In the genomic region with DNA sequence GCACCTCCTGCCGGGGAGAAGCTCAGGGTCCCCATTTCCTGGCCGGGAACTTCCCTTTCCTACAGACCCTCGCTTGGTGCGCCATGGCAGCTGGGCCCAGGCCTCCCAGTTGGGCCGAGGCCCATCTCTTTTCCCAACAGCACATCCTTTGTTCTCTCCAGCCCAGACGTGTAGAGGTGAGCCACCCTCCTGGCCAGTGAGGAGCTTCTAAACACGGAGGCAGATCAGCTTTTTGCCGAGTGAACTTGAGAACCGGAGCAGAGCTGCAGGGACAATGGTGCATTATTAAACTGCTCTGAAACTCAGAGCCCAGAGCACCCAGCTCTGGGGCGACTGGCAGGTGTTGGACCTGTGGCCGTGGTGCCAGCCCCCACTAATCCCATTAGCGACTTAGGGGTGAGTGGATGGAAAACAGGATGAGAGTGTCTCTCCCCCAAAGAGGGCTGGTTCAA, we compare ENCODE assay signal across 1 cellular context.
A peak's percentile ranks its signal among the peaks of the same experiment; 100 is the strongest.
TF ChIP-seq lines count a peak whose summit lies in the region.

No MANE protein-coding gene starts in this region.

TF ChIP-seq in HepG2, 621 proteins besides CTCF, POLR2A, EP300 and RAD21 (continued from another document):
- TF ChIP-seq, protein P1, sequence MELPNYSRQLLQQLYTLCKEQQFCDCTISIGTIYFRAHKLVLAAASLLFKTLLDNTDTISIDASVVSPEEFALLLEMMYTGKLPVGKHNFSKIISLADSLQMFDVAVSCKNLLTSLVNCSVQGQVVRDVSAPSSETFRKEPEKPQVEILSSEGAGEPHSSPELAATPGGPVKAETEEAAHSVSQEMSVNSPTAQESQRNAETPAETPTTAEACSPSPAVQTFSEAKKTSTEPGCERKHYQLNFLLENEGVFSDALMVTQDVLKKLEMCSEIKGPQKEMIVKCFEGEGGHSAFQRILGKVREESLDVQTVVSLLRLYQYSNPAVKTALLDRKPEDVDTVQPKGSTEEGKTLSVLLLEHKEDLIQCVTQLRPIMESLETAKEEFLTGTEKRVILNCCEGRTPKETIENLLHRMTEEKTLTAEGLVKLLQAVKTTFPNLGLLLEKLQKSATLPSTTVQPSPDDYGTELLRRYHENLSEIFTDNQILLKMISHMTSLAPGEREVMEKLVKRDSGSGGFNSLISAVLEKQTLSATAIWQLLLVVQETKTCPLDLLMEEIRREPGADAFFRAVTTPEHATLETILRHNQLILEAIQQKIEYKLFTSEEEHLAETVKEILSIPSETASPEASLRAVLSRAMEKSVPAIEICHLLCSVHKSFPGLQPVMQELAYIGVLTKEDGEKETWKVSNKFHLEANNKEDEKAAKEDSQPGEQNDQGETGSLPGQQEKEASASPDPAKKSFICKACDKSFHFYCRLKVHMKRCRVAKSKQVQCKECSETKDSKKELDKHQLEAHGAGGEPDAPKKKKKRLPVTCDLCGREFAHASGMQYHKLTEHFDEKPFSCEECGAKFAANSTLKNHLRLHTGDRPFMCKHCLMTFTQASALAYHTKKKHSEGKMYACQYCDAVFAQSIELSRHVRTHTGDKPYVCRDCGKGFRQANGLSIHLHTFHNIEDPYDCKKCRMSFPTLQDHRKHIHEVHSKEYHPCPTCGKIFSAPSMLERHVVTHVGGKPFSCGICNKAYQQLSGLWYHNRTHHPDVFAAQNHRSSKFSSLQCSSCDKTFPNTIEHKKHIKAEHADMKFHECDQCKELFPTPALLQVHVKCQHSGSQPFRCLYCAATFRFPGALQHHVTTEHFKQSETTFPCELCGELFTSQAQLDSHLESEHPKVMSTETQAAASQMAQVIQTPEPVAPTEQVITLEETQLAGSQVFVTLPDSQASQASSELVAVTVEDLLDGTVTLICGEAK (IDR thresholded peaks at IDR 0.05), result no peak
- TF ChIP-seq, protein P1 (CRISPR knock-in tag; IDR thresholded peaks at IDR 0.05), result 0 out of 2 replicates have a peak, but pooled peaks have one; percentile 28
- TF ChIP-seq ZNF747 (CRISPR knock-in tag; IDR thresholded peaks at IDR 0.05; ENCODE audit: borderline replicate concordance) (peak; percentile 77; the same call in 1 of the 2 replicates), ZNF546 (CRISPR knock-in tag; conservative IDR thresholded peaks at IDR 0.05) (peak; percentile 46; the same call in 1 of the 2 replicates), ZNF225 (CRISPR knock-in tag; IDR thresholded peaks at IDR 0.05) (no peak), ZNF569 (CRISPR knock-in tag; IDR thresholded peaks at IDR 0.05; ENCODE audit: borderline replicate concordance) (no peak), ZNF232 (CRISPR knock-in tag; IDR thresholded peaks at IDR 0.05; ENCODE audit: borderline replicate concordance) (0 out of 2 replicates have a peak, but pooled peaks have one; percentile 37), BCL6 (CRISPR knock-in tag; IDR thresholded peaks at IDR 0.05) (peak; percentile 45)
- TF ChIP-seq, protein P2, sequence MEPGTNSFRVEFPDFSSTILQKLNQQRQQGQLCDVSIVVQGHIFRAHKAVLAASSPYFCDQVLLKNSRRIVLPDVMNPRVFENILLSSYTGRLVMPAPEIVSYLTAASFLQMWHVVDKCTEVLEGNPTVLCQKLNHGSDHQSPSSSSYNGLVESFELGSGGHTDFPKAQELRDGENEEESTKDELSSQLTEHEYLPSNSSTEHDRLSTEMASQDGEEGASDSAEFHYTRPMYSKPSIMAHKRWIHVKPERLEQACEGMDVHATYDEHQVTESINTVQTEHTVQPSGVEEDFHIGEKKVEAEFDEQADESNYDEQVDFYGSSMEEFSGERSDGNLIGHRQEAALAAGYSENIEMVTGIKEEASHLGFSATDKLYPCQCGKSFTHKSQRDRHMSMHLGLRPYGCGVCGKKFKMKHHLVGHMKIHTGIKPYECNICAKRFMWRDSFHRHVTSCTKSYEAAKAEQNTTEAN (CRISPR knock-in tag; conservative IDR thresholded peaks at IDR 0.05), result peak; percentile 69; the same call in 1 of the 2 replicates
